In genomic region chr17:80889231-80889896, GRCh38 we compare ENCODE assay signal across 18 cellular contexts.
DNase-seq lines count a peak whose midpoint lies in the region; ATAC-seq, FAIRE-seq and TF ChIP-seq lines count a peak whose summit lies in the region.
"Had no signal": no experiment of that assay in that cellular context is flagged by ENCODE, and none has a peak within 500 bp of the region (broad histone marks: within the 10 kb centered on the region; RNA-seq: fewer than 3 reads in every experiment).

No MANE protein-coding gene starts in this region.

- H3K36me3 ChIP-seq in heart right ventricle: peaks cover 0 to 63% (median 0%) of the 10 kb centered on the region in 9 donors
- peaks cover 85% of the 10 kb centered on the region for H3K36me3 ChIP-seq in OCI-LY1 (ENCODE audit: insufficient read depth, low read length)
- peaks cover 51% of the 10 kb centered on the region; the same call in 2 of the 3 replicates for H3K36me3 ChIP-seq in K562 (ENCODE audit: control insufficient read depth, insufficient read depth, low read length)
- H3K36me3 ChIP-seq: uterus had no signal

- no peaks in the 10 kb centered on the region for H3F3A ChIP-seq in OCI-LY1 (ENCODE audit: insufficient read depth, low read length)

- no peak for TF ChIP-seq CTCF in heart right ventricle (IDR thresholded peaks at IDR 0.05)
- TF ChIP-seq CTCF in OCI-LY1 (IDR thresholded peaks at IDR 0.05; ENCODE audit: low read length): no peak
- TF ChIP-seq CTCF in K562 (IDR thresholded peaks at IDR 0.05 in 2 of 3, conservative IDR thresholded peaks at IDR 0.05 in 1 of 3; ENCODE audit: insufficient read depth in 2 of 3, low read depth in 1 of 3, low read length in 3 of 3): no peak

- H3K27me3 ChIP-seq in heart right ventricle (no peaks in the 10 kb centered on the region), OCI-LY1 (ENCODE audit: insufficient read depth, low read length) (no peaks in the 10 kb centered on the region), K562 (ENCODE audit: control insufficient read depth in 2 of 2, insufficient read depth in 2 of 2, low read length in 2 of 2) (no peaks in the 10 kb centered on the region)
- H3K27me3 ChIP-seq: uterus had no signal

- H3K27ac ChIP-seq in heart right ventricle (no peak overlapping the region), OCI-LY1 (ENCODE audit: low read depth, low read length, poor library complexity, severe bottlenecking) (peak overlapping the region; percentile 93), K562 (ENCODE audit: extremely low read depth, low read depth, low read length) (no peak overlapping the region)
- H3K27ac ChIP-seq: PC-9, uterus had no signal

- ATAC-seq in Right ventricle myocardium inferior: no peak
- no peak for ATAC-seq in heart right ventricle
- no peak for ATAC-seq in K562
- no peak for ATAC-seq in HG03095 (IDR thresholded peaks at IDR 0.05; ENCODE audit: unreplicated experiment)

- no peaks in the 10 kb centered on the region for H3K9me2 ChIP-seq in OCI-LY1 (ENCODE audit: low read depth, low read length)

- intact Hi-C loops in Right ventricle myocardium inferior (cut with DNase I): no loop called here
- intact Hi-C loops in heart right ventricle (cut with DNase I): no loop called here
- intact Hi-C loops in K562 (cut with micrococcal nuclease): no loop called here
- intact Hi-C loops in posterior vena cava (cut with DNase I): no loop called here

- no peak for TF ChIP-seq POLR2A in K562 (conservative IDR thresholded peaks at IDR 0.05)

- in situ Hi-C loops in K562 (cut with MboI): no loop called here

- DNase-seq in Right ventricle myocardium inferior (ENCODE audit: missing footprints): peak; percentile 47
- DNase-seq in heart right ventricle: no peak
- DNase-seq in K562 (ENCODE audit: extremely low read depth in 1 of 4, low spot score in 3 of 4): no peak
- peak; percentile 68 for DNase-seq in posterior vena cava (ENCODE audit: low spot score)
- DNase-seq in SW 1271 (lab: John Stamatoyannopoulos, UW): no peak
- DNase-seq in HT-29 (ENCODE audit: low spot score): no peak
- DNase-seq: activated CD4-positive, CD25-positive, alpha-beta regulatory T cell; activated gamma-delta T cell; caudate nucleus; DMS 273 treated with DMSO at 0.1 percent for 48 hours; MM.1S; NCI-H1930; NCI-H526 treated with DMSO at 0.1 percent for 48 hours; PC-9; uterus had no signal

- POLR2A ChIA-PET in K562 (lab: Yijun Ruan, JAX): interaction anchor here (0.6 to 1.0 kb wide), 4 partner anchors 12 to 642 kb away, joined by 3 to 4 read pairs (median 4); no protein-coding TSS in a partner anchor

- H2AFZ ChIP-seq in OCI-LY1 (ENCODE audit: low read length) (no peak overlapping the region), K562 (ENCODE audit: low read depth, low read length) (no peak overlapping the region)
- H2AFZ ChIP-seq: PC-9 had no signal

- BruUV-seq in K562 (replicated peaks; lab: Mats Ljungman, UMichigan): no TSS peak

- H3K9ac ChIP-seq in OCI-LY1 (ENCODE audit: low read length): no peak overlapping the region
- 0 out of 4 replicates have a peak overlapping the region, but pooled peaks of 1 of the 2 experiments have one; percentile 13 for H3K9ac ChIP-seq in K562 (ENCODE audit: insufficient read depth in 1 of 2, low read depth in 2 of 2, low read length in 2 of 2)

- no peak for FAIRE-seq in K562 (lab: Jason Lieb, UNC)

- no peak for TF ChIP-seq EP300 in K562 (IDR thresholded peaks at IDR 0.05; ENCODE audit: low read length)

- H3K4me2 ChIP-seq in OCI-LY1 (ENCODE audit: low read length): no peak overlapping the region
- no peak overlapping the region for H3K4me2 ChIP-seq in K562 (ENCODE audit: insufficient read depth, low read length)
- H3K4me2 ChIP-seq: PC-9 had no signal

- H3K4me3 ChIP-seq in heart right ventricle (no peak overlapping the region), OCI-LY1 (ENCODE audit: low read depth, low read length, poor library complexity, severe bottlenecking) (no peak overlapping the region), K562 (no peak overlapping the region)
- H3K4me3 ChIP-seq: PC-9, skin epidermis, uterus had no signal

- H3K79me2 ChIP-seq in OCI-LY1 (ENCODE audit: insufficient read depth, low read length) (no peaks in the 10 kb centered on the region), K562 (ENCODE audit: control insufficient read depth, insufficient read depth, low read length) (no peaks in the 10 kb centered on the region)

- TF ChIP-seq RAD21 in K562 (CRISPR knock-in tag; conservative IDR thresholded peaks at IDR 0.05 in 1 of 2, IDR thresholded peaks at IDR 0.05 in 1 of 2): no peak

- 95% methylated on average over 17 to 21 of the region's 21 CpGs for WGBS in heart right ventricle, 2 donors
- WGBS in K562 (ENCODE audit: insufficient coverage, low coverage, missing lambda C conversion rate): 89% methylated on average over 10 of the region's 21 CpGs

- H4K20me1 ChIP-seq in OCI-LY1 (ENCODE audit: insufficient read depth, low read length) (no peaks in the 10 kb centered on the region), K562 (replicated peaks; ENCODE audit: control insufficient read depth, insufficient read depth, low read length) (no peaks in the 10 kb centered on the region)

- H3K4me1 ChIP-seq in heart right ventricle (peaks cover 3 to 32% (median 16%) of the 10 kb centered on the region in 9 donors), OCI-LY1 (ENCODE audit: insufficient read depth, low read length, severe bottlenecking) (peaks cover 60% of the 10 kb centered on the region), K562 (replicated peaks in 1 of 2; ENCODE audit: control insufficient read depth in 2 of 2, insufficient read depth in 2 of 2, low read length in 2 of 2) (peaks cover 27 to 41% of the 10 kb centered on the region in 2 experiments)

- no peaks in the 10 kb centered on the region for H3K9me3 ChIP-seq in heart right ventricle
- H3K9me3 ChIP-seq in OCI-LY1 (ENCODE audit: low read length): no peaks in the 10 kb centered on the region
- H3K9me3 ChIP-seq in K562 (replicated peaks; ENCODE audit: control insufficient read depth, insufficient read depth, low read depth, low read length): no peaks in the 10 kb centered on the region
- H3K9me3 ChIP-seq: uterus had no signal

- CTCF ChIA-PET in K562 (lab: Yijun Ruan, JAX; ENCODE audit: low intra/inter-chr PET ratio): no interaction called here

- H3K9me1 ChIP-seq in K562 (ENCODE audit: control insufficient read depth, insufficient read depth, low read length): no peaks in the 10 kb centered on the region

TF ChIP-seq in K562, 482 proteins besides CTCF, POLR2A, EP300 and RAD21:
- TF ChIP-seq TFE3 (CRISPR knock-in tag; IDR thresholded peaks at IDR 0.05) (0 out of 2 replicates have a peak, but pooled peaks have one; percentile 15), RBM22 (IDR thresholded peaks at IDR 0.05; ENCODE audit: low read depth, low read length, poor library complexity, severe bottlenecking) (peak; percentile 55), WHSC1 (IDR thresholded peaks at IDR 0.05; ENCODE audit: low read length) (no peak)

Comparison
In these comparisons a context has a peak if more than half of its experiments do, and no peak if none do; other contexts are left out.
1. DNase-seq: peak in Right ventricle myocardium inferior (single experiment) and posterior vena cava (single experiment); none in heart right ventricle (0 of 2), K562 (0 of 4), SW 1271 (0 of 2) and HT-29 (single experiment).